Comparison of ENCODE assay signal across 21 cellular contexts in the genomic region with DNA sequence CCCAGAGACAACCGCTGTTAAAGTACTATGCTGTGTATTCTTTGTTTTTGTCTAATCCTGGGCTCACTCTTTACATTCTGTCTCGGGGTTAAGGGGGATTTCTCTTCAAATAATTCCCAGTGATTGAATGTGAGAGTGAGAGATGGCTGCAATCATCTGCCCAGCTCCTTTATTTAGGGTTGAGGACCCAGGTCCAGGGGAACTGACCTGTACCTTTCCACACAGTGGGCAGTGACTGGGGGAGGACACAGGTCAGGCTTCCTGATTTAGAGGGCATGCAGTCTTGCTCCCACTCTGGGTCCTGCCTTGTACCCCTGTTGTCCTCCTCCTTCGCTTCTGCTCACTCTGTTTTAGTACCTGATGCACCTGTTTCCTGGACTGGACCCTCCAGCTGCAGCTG. TPM values are rescaled to one million over a fixed set of nuclear protein-coding genes. Genes with fewer than 3 reads are reported as not detected.
A peak's percentile ranks its signal among the peaks of the same experiment; 100 is the strongest.
DNase-seq lines count a peak whose midpoint lies in the region; ATAC-seq, FAIRE-seq and TF ChIP-seq lines count a peak whose summit lies in the region.
"Had no signal": no experiment of that assay in that cellular context is flagged by ENCODE, and none has a peak within 500 bp of the region (broad histone marks: within the 10 kb centered on the region; RNA-seq: fewer than 3 reads in every experiment).

No MANE protein-coding gene starts in this region.

- peak; percentile 41 for DNase-seq in cardiac septum (ENCODE audit: low spot score)
- no peak for DNase-seq in Right ventricle myocardium inferior (ENCODE audit: missing footprints)
- DNase-seq in caudate nucleus (lab: John Stamatoyannopoulos, UW), result no peak
- no peak for DNase-seq in testis
- no peak for DNase-seq in activated CD4-positive, CD25-positive, alpha-beta regulatory T cell treated with anti-CD3 and anti-CD28 coated beads, Interleukin-2, amount 50 U/mL, for 72 hours
- no peak for DNase-seq in GM12891 (ENCODE audit: insufficient read length, low spot score)
- DNase-seq: Calu3; CD4-positive, alpha-beta memory T cell; DMS79 treated with DMSO at 0.1 percent for 48 hours; GF-D8; HCEC 1CT had no signal

- 93% methylated on average over 3 of the region's 3 CpGs for WGBS in liver
- WGBS in testis, 2 donors, result 91 to 93% methylated on average over 3 of the region's 3 CpGs

- H3K9me3 ChIP-seq in liver (ENCODE audit: control insufficient read depth in 4 of 4, low read length in 3 of 4) (no peaks in the 10 kb centered on the region), testis (no peaks in the 10 kb centered on the region)
- H3K9me3 ChIP-seq: BLaER1 had no signal

- H3K9ac ChIP-seq in liver (ENCODE audit: low read depth in 1 of 2, low read length in 2 of 2), result no peak overlapping the region
- H3K9ac ChIP-seq: BLaER1 had no signal

- H3K36me3 ChIP-seq in liver (ENCODE audit: control insufficient read depth in 4 of 4, insufficient read depth in 3 of 4, low read depth in 1 of 4, low read length in 3 of 4), result peaks cover 0 to 31% (median 13%) of the 10 kb centered on the region in 4 donors
- H3K36me3 ChIP-seq in testis (ENCODE audit: low read depth, missing control alignments), result no peaks in the 10 kb centered on the region

- no peak overlapping the region for H3K4me3 ChIP-seq in liver (ENCODE audit: low read depth in 1 of 3, low read length in 3 of 3)
- H3K4me3 ChIP-seq in testis, result no peak overlapping the region
- H3K4me3 ChIP-seq: BLaER1 had no signal

- no peaks in the 10 kb centered on the region for H3K27me3 ChIP-seq in liver (ENCODE audit: control insufficient read depth in 4 of 4, insufficient read depth in 4 of 4, low read length in 3 of 4)
- no peaks in the 10 kb centered on the region for H3K27me3 ChIP-seq in testis
- H3K27me3 ChIP-seq: BLaER1 had no signal

- TF ChIP-seq POLR2A in testis (IDR thresholded peaks at IDR 0.05) (no peak), GM12891 (IDR thresholded peaks at IDR 0.05; ENCODE audit: low read depth, low read length) (no peak)

- H3K4me1 ChIP-seq in liver (ENCODE audit: control insufficient read depth in 4 of 4, insufficient read depth in 4 of 4, low read length in 3 of 4), result peaks cover 6 to 69% (median 33%) of the 10 kb centered on the region in 4 donors
- H3K4me1 ChIP-seq in testis, result peaks cover 57% of the 10 kb centered on the region
- H3K4me1 ChIP-seq: BLaER1 had no signal

- TF ChIP-seq CTCF in liver (IDR thresholded peaks at IDR 0.05; ENCODE audit: low read depth, low read length, missing input control) (no peak), testis (IDR thresholded peaks at IDR 0.05) (no peak)

- no peak for TF ChIP-seq RAD21 in liver (IDR thresholded peaks at IDR 0.05)

- no peak for FAIRE-seq in GM12891 (lab: Jason Lieb, UNC)

- intact Hi-C loops in cardiac septum (cut with DNase I) (no loop called here), Right ventricle myocardium inferior (cut with DNase I) (no loop called here), testis (cut with DNase I; ENCODE audit: low total_unique reads) (no loop called here)

- no peak for ATAC-seq in Right ventricle myocardium inferior
- no peak for ATAC-seq in HG03439 (IDR thresholded peaks at IDR 0.05; ENCODE audit: unreplicated experiment)

- H3K27ac ChIP-seq in caudate nucleus (ENCODE audit: low read depth, low read length) (peak overlapping the region; percentile 46), liver (ENCODE audit: low read depth in 1 of 2, low read length in 2 of 2) (no peak overlapping the region), testis (peak overlapping the region; percentile 70 to 83)
- H3K27ac ChIP-seq: 22Rv1, BLaER1, HL-60 had no signal

TF ChIP-seq in liver, 16 proteins besides CTCF, POLR2A, EP300 and RAD21:
- TF ChIP-seq, protein P1, sequence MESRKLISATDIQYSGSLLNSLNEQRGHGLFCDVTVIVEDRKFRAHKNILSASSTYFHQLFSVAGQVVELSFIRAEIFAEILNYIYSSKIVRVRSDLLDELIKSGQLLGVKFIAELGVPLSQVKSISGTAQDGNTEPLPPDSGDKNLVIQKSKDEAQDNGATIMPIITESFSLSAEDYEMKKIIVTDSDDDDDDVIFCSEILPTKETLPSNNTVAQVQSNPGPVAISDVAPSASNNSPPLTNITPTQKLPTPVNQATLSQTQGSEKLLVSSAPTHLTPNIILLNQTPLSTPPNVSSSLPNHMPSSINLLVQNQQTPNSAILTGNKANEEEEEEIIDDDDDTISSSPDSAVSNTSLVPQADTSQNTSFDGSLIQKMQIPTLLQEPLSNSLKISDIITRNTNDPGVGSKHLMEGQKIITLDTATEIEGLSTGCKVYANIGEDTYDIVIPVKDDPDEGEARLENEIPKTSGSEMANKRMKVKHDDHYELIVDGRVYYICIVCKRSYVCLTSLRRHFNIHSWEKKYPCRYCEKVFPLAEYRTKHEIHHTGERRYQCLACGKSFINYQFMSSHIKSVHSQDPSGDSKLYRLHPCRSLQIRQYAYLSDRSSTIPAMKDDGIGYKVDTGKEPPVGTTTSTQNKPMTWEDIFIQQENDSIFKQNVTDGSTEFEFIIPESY (IDR thresholded peaks at IDR 0.05), result no peak
- TF ChIP-seq FOXA2 (IDR thresholded peaks at IDR 0.05), result no peak
- no peak for TF ChIP-seq TAF1 (conservative IDR thresholded peaks at IDR 0.05)
- no peak for TF ChIP-seq FOXA1 (IDR thresholded peaks at IDR 0.05)
- no peak for TF ChIP-seq RXRA (IDR thresholded peaks at IDR 0.05)
- no peak for TF ChIP-seq EGR1 (IDR thresholded peaks at IDR 0.05; ENCODE audit: low read depth in 2 of 2)
- peak; percentile 50 to 51 for TF ChIP-seq HNF4A (conservative IDR thresholded peaks at IDR 0.05)

TF ChIP-seq in GM12891, 5 proteins besides CTCF, POLR2A, EP300 and RAD21:
- TF ChIP-seq TAF1 (IDR thresholded peaks at IDR 0.05; ENCODE audit: low read depth, low read length) (no peak), SPI1 (IDR thresholded peaks at IDR 0.05; ENCODE audit: low read depth, low read length) (no peak)

RNA-seq across cellular contexts. Expression of gene PHGDH, which starts 22.0 kb away (rescaled TPM):
- total RNA-seq in cardiac septum (7.4 TPM), Right ventricle myocardium inferior (9.7 TPM), liver (10 to 100 TPM; 48.0 to 59.7 TPM), testis (100 to 1,000 TPM in 1 of 2 donors, 10 to 100 TPM in 1; 85.3 to 161 TPM)
- polyA plus RNA-seq in liver (100 to 1,000 TPM; 101 to 178 TPM), testis (ENCODE audit: insufficient read depth, low read depth, low replicate concordance) (131 TPM)
- polyA plus RNA-seq in GM12891 (2012; ENCODE audit: low read depth, missing spikeins), result 10.6 TPM

RNA-seq across cellular contexts. Expression of gene HMGCS2, which starts 35.0 kb away (rescaled TPM):
- total RNA-seq in cardiac septum (0.38 TPM), Right ventricle myocardium inferior (161 TPM), liver (100 to 1,000 TPM; 297 to 846 TPM), testis (10 to 100 TPM in 1 of 2 donors, 1 to 10 TPM in 1; 2.5 to 43.6 TPM)
- polyA plus RNA-seq in liver (100 to 1,000 TPM; 836 to 944 TPM), testis (ENCODE audit: insufficient read depth, low read depth, low replicate concordance) (93.7 TPM)
- polyA plus RNA-seq in GM12891 (2012; ENCODE audit: low read depth, missing spikeins), result not detected
- total RNA-seq: A673; Calu3; CD4-positive, alpha-beta memory T cell; HT1080 had no signal
- polyA plus RNA-seq: AG04450; CD14-positive monocyte; CD4-positive, alpha-beta memory T cell; IgD-negative memory B cell had no signal

Comparison
In these comparisons a context has a peak if more than half of its experiments do, and no peak if none do; other contexts are left out.
1. H3K27ac ChIP-seq: peak in caudate nucleus (single experiment) and testis (2 of 2); none in liver (0 of 2).